15 cellular contexts compared by ENCODE assay signal in the genomic region with DNA sequence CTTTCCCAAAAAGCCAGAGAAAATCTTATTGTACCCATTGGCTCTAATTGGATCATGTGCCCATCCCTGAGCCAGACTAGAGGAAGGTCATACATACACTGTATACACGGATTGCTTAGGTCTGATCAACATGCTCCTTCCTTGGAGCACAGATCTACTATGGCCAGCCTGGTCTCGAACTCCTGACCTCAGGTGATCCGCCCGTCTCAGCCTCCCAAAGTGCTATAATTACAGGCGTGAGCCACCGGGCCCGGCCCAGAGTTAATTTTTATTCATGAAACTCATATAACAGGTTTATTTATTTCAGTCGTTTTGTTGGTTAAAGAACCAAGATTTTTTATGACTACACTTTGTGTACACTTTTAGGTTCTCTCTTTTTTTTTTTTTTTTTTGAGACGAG. TPM values are rescaled to one million over a fixed set of nuclear protein-coding genes. Genes with fewer than 3 reads are reported as not detected.
DNase-seq lines count a peak whose midpoint lies in the region; ATAC-seq, FAIRE-seq and TF ChIP-seq lines count a peak whose summit lies in the region.
"Had no signal": no experiment of that assay in that cellular context is flagged by ENCODE, and none has a peak within 500 bp of the region (broad histone marks: within the 10 kb centered on the region; RNA-seq: fewer than 3 reads in every experiment).

No MANE protein-coding gene starts in this region.

- 90% methylated on average over 8 of the region's 9 CpGs; no CpG with 5 or more reads in 1 of the 2 experiments for WGBS in H1 (ENCODE audit: extremely low coverage in 1 of 2, insufficient coverage in 1 of 2, insufficient read length in 1 of 2, insufficient replicate concordance in 2 of 2, low coverage in 1 of 2, low lambda C conversion rate in 2 of 2, missing lambda C conversion rate in 1 of 2), 2 experiments
- 52 to 93% methylated on average over 9 of the region's 9 CpGs for WGBS in transverse colon (ENCODE audit: low coverage in 1 of 2), 2 donors

- POLR2A ChIA-PET in Panc1 (lab: Charles Lee) (no interaction called here), H1 (lab: Charles Lee; ENCODE audit: partially characterized antibody) (no interaction called here)

- no peak overlapping the region for H3K27ac Mint-ChIP-seq in activated naive CD8-positive, alpha-beta T cell
- no peak overlapping the region for H3K27ac Mint-ChIP-seq in activated naive CD8-positive, alpha-beta T cell treated with anti-CD3 and anti-CD28 coated beads, Interleukin-2, amount 50 U/mL, for 24 hours

- H3K14ac ChIP-seq in H1 (ENCODE audit: insufficient read length) = no peak overlapping the region

- peaks cover 2 to 4% of the 10 kb centered on the region in 2 experiments for H4K20me1 ChIP-seq in H1 (replicated peaks in 1 of 2; ENCODE audit: control insufficient read depth in 1 of 2, insufficient read depth in 2 of 2, low read length in 2 of 2)

- H3K23ac ChIP-seq in H1 (ENCODE audit: insufficient read length) = no peak overlapping the region

- TF ChIP-seq EP300 in H1 (IDR thresholded peaks at IDR 0.05; ENCODE audit: borderline replicate concordance in 1 of 2, low read depth in 2 of 2, low read length in 2 of 2) (no peak), transverse colon (IDR thresholded peaks at IDR 0.05; ENCODE audit: low read depth) (no peak)

- no peak for ATAC-seq in activated naive CD8-positive, alpha-beta T cell treated with anti-CD3 and anti-CD28 coated beads, Interleukin-2, amount 50 U/mL, for 24 hours
- ATAC-seq in Panc1 (no peak), HG03378 (IDR thresholded peaks at IDR 0.05; ENCODE audit: unreplicated experiment) (no peak)
- ATAC-seq: psoas muscle had no signal

- TF ChIP-seq CTCF in Panc1 (IDR thresholded peaks at IDR 0.05) (no peak), H1 (IDR thresholded peaks at IDR 0.05; ENCODE audit: control extremely low read depth in 1 of 3, insufficient read depth in 1 of 3, low read depth in 1 of 3, low read length in 3 of 3) (no peak), transverse colon (IDR thresholded peaks at IDR 0.05) (no peak)

- H3K23me2 ChIP-seq in H1 (ENCODE audit: low read depth, low read length) = peaks cover 9% of the 10 kb centered on the region; the same call in 1 of the 2 replicates

- H3K27ac ChIP-seq in Panc1 (ENCODE audit: low read length) (0 out of 2 replicates have a peak overlapping the region, but pooled peaks have one; percentile 94), H1 (ENCODE audit: low read depth, low read length) (no peak overlapping the region), transverse colon (peak overlapping the region in 3 of 4 donors; percentile 97 to 99 (median 98))

- H3K9me3 Mint-ChIP-seq in activated naive CD8-positive, alpha-beta T cell (ENCODE audit: low read depth) = no peaks in the 10 kb centered on the region
- no peaks in the 10 kb centered on the region for H3K9me3 Mint-ChIP-seq in activated naive CD8-positive, alpha-beta T cell treated with anti-CD3 and anti-CD28 coated beads, Interleukin-2, amount 50 U/mL, for 24 hours

- no peak overlapping the region; a peak in 1 of 4 replicates for H3K4me2 ChIP-seq in H1 (ENCODE audit: insufficient read depth in 1 of 2, low read depth in 2 of 2, low read length in 2 of 2)

- no peak overlapping the region for H4K91ac ChIP-seq in H1 (replicated peaks; ENCODE audit: insufficient read length, low read length)

- CTCF ChIA-PET in Panc1 (lab: Charles Lee) (interaction anchor here (0.7 kb wide), 1 partner anchor 105 kb away, joined by 8 read pairs; no protein-coding TSS in a partner anchor), H1 (lab: Charles Lee; ENCODE audit: partially characterized antibody) (interaction anchor here (1.7 kb wide), 1 partner anchor 19 kb away, joined by 7 read pairs; no protein-coding TSS in a partner anchor)

- no peak for TF ChIP-seq RAD21 in H1 (IDR thresholded peaks at IDR 0.05 in 1 of 2, conservative IDR thresholded peaks at IDR 0.05 in 1 of 2; ENCODE audit: low read depth in 2 of 2, low read length in 2 of 2)

- peaks cover 5% of the 10 kb centered on the region; the same call in 1 of the 2 replicates for H3K79me1 ChIP-seq in H1 (ENCODE audit: low read depth, low read length)

- no peak overlapping the region for H2AK5ac ChIP-seq in H1 (ENCODE audit: low read depth, low read length)

- no peak for DNase-seq in activated naive CD8-positive, alpha-beta T cell treated with anti-CD3 and anti-CD28 coated beads, Interleukin-2, amount 50 U/mL, for 24 hours
- DNase-seq in Panc1 (ENCODE audit: low read depth, low spot score) (no peak), H1 (ENCODE audit: low read depth in 1 of 2, low spot score in 2 of 2) (no peak), transverse colon (peak; percentile 59), NCI-H82 treated with DMSO at 0.1 percent for 48 hours (lab: John Stamatoyannopoulos, UW; ENCODE audit: unreplicated experiment) (no peak), cardiac septum (ENCODE audit: low spot score) (no peak)
- DNase-seq: anterior cingulate cortex; H9; NCI-H1694; psoas muscle; stimulated activated naive CD4-positive, alpha-beta T cell treated with Interleukin-2 at 50 U/mL for 16 hours; uterus had no signal

- FAIRE-seq in H1 (lab: Jason Lieb, UNC) = no peak
- FAIRE-seq: D721Med had no signal

- peaks cover 34% of the 10 kb centered on the region for H3K4me1 Mint-ChIP-seq in activated naive CD8-positive, alpha-beta T cell (ENCODE audit: low read depth)
- H3K4me1 Mint-ChIP-seq in activated naive CD8-positive, alpha-beta T cell treated with anti-CD3 and anti-CD28 coated beads, Interleukin-2, amount 50 U/mL, for 24 hours = peaks cover 31% of the 10 kb centered on the region

- intact Hi-C loops in Panc1 (cut with micrococcal nuclease; ENCODE audit: unreplicated experiment) (no loop called here), transverse colon (cut with DNase I; ENCODE audit: low total_unique reads) (no loop called here), cardiac septum (cut with DNase I) (no loop called here)

- H2AFZ ChIP-seq in H1 (ENCODE audit: low read length) = no peak overlapping the region

- peak overlapping the region; percentile 29 to 69; a peak in 3 of 4 replicates for H3K4me3 ChIP-seq in Panc1 (ENCODE audit: low read depth in 2 of 2, low read length in 2 of 2)
- H3K4me3 ChIP-seq in H1 (ENCODE audit: extremely low read depth in 1 of 4, insufficient read depth in 2 of 4, low read depth in 3 of 4, low read length in 4 of 4) = no peak overlapping the region
- H3K4me3 ChIP-seq in transverse colon = peak overlapping the region in 2 of 4 donors; percentile 2 to 90

- no peaks in the 10 kb centered on the region for H3K27me3 Mint-ChIP-seq in activated naive CD8-positive, alpha-beta T cell
- H3K27me3 Mint-ChIP-seq in activated naive CD8-positive, alpha-beta T cell treated with anti-CD3 and anti-CD28 coated beads, Interleukin-2, amount 50 U/mL, for 24 hours = no peaks in the 10 kb centered on the region

- H4K8ac ChIP-seq in H1 (ENCODE audit: extremely low read depth, insufficient read depth, low read length) = no peak overlapping the region

- H3K9me3 ChIP-seq in Panc1 (ENCODE audit: control insufficient read depth, insufficient read depth, low read depth, low read length) (no peaks in the 10 kb centered on the region), H1 (ENCODE audit: insufficient read depth in 2 of 2, low read depth in 1 of 2, low read length in 1 of 2) (no peaks in the 10 kb centered on the region), transverse colon (no peaks in the 10 kb centered on the region)
- H3K9me3 ChIP-seq: psoas muscle, uterus had no signal

- peak overlapping the region; percentile 98 for H3K4me3 Mint-ChIP-seq in activated naive CD8-positive, alpha-beta T cell
- H3K4me3 Mint-ChIP-seq in activated naive CD8-positive, alpha-beta T cell treated with anti-CD3 and anti-CD28 coated beads, Interleukin-2, amount 50 U/mL, for 24 hours = no peak overlapping the region

- no peaks in the 10 kb centered on the region for H3K27me3 ChIP-seq in Panc1 (ENCODE audit: control insufficient read depth, insufficient read depth, low read length)
- no peaks in the 10 kb centered on the region for H3K27me3 ChIP-seq in H1 (replicated peaks in 1 of 4; ENCODE audit: control insufficient read depth in 3 of 4, extremely low read depth in 1 of 4, insufficient read depth in 3 of 4, low read length in 3 of 4)
- H3K27me3 ChIP-seq in transverse colon = no peaks in the 10 kb centered on the region
- H3K27me3 ChIP-seq: uterus had no signal

- no peak overlapping the region for H3K56ac ChIP-seq in H1 (replicated peaks; ENCODE audit: insufficient read length, low read depth, low read length)

- peaks cover 18 to 31% of the 10 kb centered on the region in 2 experiments for H3K79me2 ChIP-seq in H1 (ENCODE audit: control insufficient read depth in 1 of 2, insufficient read depth in 2 of 2, low read length in 2 of 2)

- TF ChIP-seq POLR2A in H1 (IDR thresholded peaks at IDR 0.05; ENCODE audit: control extremely low read depth in 1 of 2, low read depth in 2 of 2, low read length in 2 of 2) (no peak), transverse colon (IDR thresholded peaks at IDR 0.05) (no peak)

- no TSS peak for BruUV-seq in Panc1 (replicated peaks; lab: Mats Ljungman, UMichigan)

- no peak overlapping the region for H2BK20ac ChIP-seq in H1 (ENCODE audit: low read length)

- in situ Hi-C loops in Panc1 (cut with HindIII; ENCODE audit: low pct_unique_long_range_greater_than_20kb, low sequenced_read_pairs) = no loop called here
- in situ Hi-C loops in transverse colon (cut with MboI; ENCODE audit: low pct_ligation_motif_present in 1 of 4, low pct_unique_long_range_greater_than_20kb in 1 of 4, low sequenced_read_pairs in 3 of 4) = no loop called here

- H4K5ac ChIP-seq in H1 (ENCODE audit: insufficient read length, low read depth, low read length) = no peak overlapping the region

- H2BK5ac ChIP-seq in H1 (ENCODE audit: low read depth, low read length) = no peak overlapping the region

- H3K36me3 Mint-ChIP-seq in activated naive CD8-positive, alpha-beta T cell = peaks cover 4% of the 10 kb centered on the region
- H3K36me3 Mint-ChIP-seq in activated naive CD8-positive, alpha-beta T cell treated with anti-CD3 and anti-CD28 coated beads, Interleukin-2, amount 50 U/mL, for 24 hours (ENCODE audit: low read depth) = no peaks in the 10 kb centered on the region

- H3K36me3 ChIP-seq in Panc1 (ENCODE audit: control insufficient read depth, insufficient read depth, low read length) (peaks cover 5% of the 10 kb centered on the region), H1 (ENCODE audit: control insufficient read depth in 2 of 4, insufficient read depth in 4 of 4, low read length in 3 of 4) (no peaks in the 10 kb centered on the region; a peak in 1 of 8 replicates), transverse colon (no peaks in the 10 kb centered on the region)
- H3K36me3 ChIP-seq: uterus had no signal

- 0 out of 2 replicates have a peak overlapping the region, but pooled peaks have one; percentile 65 for H2BK15ac ChIP-seq in H1 (ENCODE audit: low read length)

- no peak overlapping the region for H3K4ac ChIP-seq in H1 (replicated peaks; ENCODE audit: insufficient read length, low read depth, low read length)

- no peak overlapping the region for H3K18ac ChIP-seq in H1 (ENCODE audit: extremely low read depth, low read length)

- no peak overlapping the region for H2BK12ac ChIP-seq in H1 (ENCODE audit: low read depth, low read length)

- peaks cover 19% of the 10 kb centered on the region; the same call in 1 of the 2 replicates for H3K4me1 ChIP-seq in Panc1 (ENCODE audit: control insufficient read depth, insufficient read depth, low read length)
- H3K4me1 ChIP-seq in H1 (replicated peaks in 1 of 4; ENCODE audit: control insufficient read depth in 3 of 4, insufficient read depth in 4 of 4, low read length in 3 of 4) = no peaks in the 10 kb centered on the region; a peak in 1 of 7 replicates
- H3K4me1 ChIP-seq in transverse colon = peaks cover 7 to 38% (median 25%) of the 10 kb centered on the region in 4 donors

- H3K9ac ChIP-seq in H1 (replicated peaks in 1 of 4; ENCODE audit: extremely low read depth in 1 of 4, low read depth in 3 of 4, low read length in 3 of 4) = no peak overlapping the region

- no peak overlapping the region for H2BK120ac ChIP-seq in H1 (replicated peaks; ENCODE audit: low read depth, low read length)

RNA-seq across cellular contexts. Expression of a gene that starts 1.2 kb away (rescaled TPM):
- 111 TPM for total RNA-seq in Panc1 (2021; ENCODE audit: unreplicated experiment)
- 32.3 TPM for polyA plus RNA-seq in Panc1 (2012; ENCODE audit: insufficient read length)
- total RNA-seq in H1 (2021; fragmentation: NEBNext Ultra II Directional; extraction: Animal tissue kit (Norgen Biotek cat#: 25700)) = 90.6 and 93.8 TPM in 2 replicates
- 8.2 and 12.2 TPM in 2 replicates for polyA plus RNA-seq in H1 (2011; rRNA removed)
- polyA plus RNA-seq in H1 (2011; cell fraction: cytosol; rRNA removed) = 14.1 TPM
- 11.0 TPM for polyA plus RNA-seq in H1 (2011; cell fraction: nucleus; rRNA removed)
- polyA plus RNA-seq in H1 (2012, experiment 1 of 2) = 9.0 to 24.9 TPM (median 16.0 TPM) in 4 replicates
- 1.1 TPM for polyA plus RNA-seq in H1 (2012, experiment 2 of 2)
- polyA plus RNA-seq in H1 (2013, experiment 1 of 2) = 17.5 TPM
- 15.8 TPM for polyA plus RNA-seq in H1 (2013, experiment 2 of 2)
- 74.2 and 96.7 TPM in 2 replicates for polyA minus RNA-seq in H1 (2011; rRNA and poly(A)+ RNA removed)
- 61.4 TPM for polyA minus RNA-seq in H1 (2011; cell fraction: cytosol; rRNA and poly(A)+ RNA removed)
- 62.4 TPM for polyA minus RNA-seq in H1 (2011; cell fraction: nucleus; rRNA and poly(A)+ RNA removed)
- 10 to 100 TPM; 27.5 to 92.4 (median 43.6) TPM for total RNA-seq in transverse colon
- total RNA-seq in cardiac septum = 64.8 TPM

Comparison
In these comparisons a context has a peak if more than half of its experiments do, and no peak if none do; other contexts are left out.
1. H3K4me3 ChIP-seq: peak in Panc1 (2 of 2); none in H1 (0 of 4).